Comparison of ENCODE assay signal across 11 cellular contexts in genomic region chr5:22591461-22591860, GRCh38.
"Had no signal": no experiment of that assay in that cellular context is flagged by ENCODE, and none has a peak within 500 bp of the region (broad histone marks: within the 10 kb centered on the region; RNA-seq: fewer than 3 reads in every experiment).

No MANE protein-coding gene starts in this region.

- FAIRE-seq: pancreas had no signal

- ATAC-seq: activated T-helper 17 cell treated with anti-CD3 and anti-CD28 coated beads, Interleukin-2, amount 50 U/mL, for 72 hours; effector memory CD8-positive, alpha-beta T cell; left ventricle myocardium superior; naive thymus-derived CD8-positive, alpha-beta T cell; pancreas; sciatic nerve; stimulated activated naive CD8-positive, alpha-beta T cell treated with anti-CD3 and anti-CD28 coated beads, Interleukin-15, amount 100 ng/mL, for 72 hours had no signal

- DNase-seq: activated CD4-positive, alpha-beta T cell treated with anti-CD3 and anti-CD28 coated beads for 1 hour; activated CD4-positive, alpha-beta T cell treated with anti-CD3 and anti-CD28 coated beads, Interleukin-2, amount 50 U/mL, for 48 hours; activated naive CD4-positive, alpha-beta T cell treated with anti-CD3 and anti-CD28 coated beads, Interleukin-2, amount 10 ng/mL, durations not matched to agents 7 days and 5 days; effector memory CD8-positive, alpha-beta T cell; foreskin melanocyte; left ventricle myocardium superior; naive thymus-derived CD8-positive, alpha-beta T cell; pancreas; stimulated activated naive CD8-positive, alpha-beta T cell treated with anti-CD3 and anti-CD28 coated beads, Interleukin-15, amount 100 ng/mL, for 72 hours had no signal
